8 cellular contexts compared by ENCODE assay signal in genomic region chr3:29335438-29335837, GRCh38. TPM values are rescaled to one million over a fixed set of nuclear protein-coding genes. Genes with fewer than 3 reads are reported as not detected.
A peak's percentile ranks its signal among the peaks of the same experiment; 100 is the strongest.
DNase-seq lines count a peak whose midpoint lies in the region; ATAC-seq lines count a peak whose summit lies in the region.

No MANE protein-coding gene starts in this region.

- DNase-seq in G401 (ENCODE audit: low spot score) (peak; percentile 8), NCI-H446 (lab: John Stamatoyannopoulos, UW) (peak; percentile 57 to 84), dedifferentiated amniotic fluid mesenchymal stem cell (ENCODE audit: extremely low spot score) (peak; percentile 99), lung microvascular endothelial cell (ENCODE audit: low read depth in 2 of 2) (peak; percentile 79 to 97), SIG-M5 treated with dmso at 0.1 percent for 504 hours (lab: John Stamatoyannopoulos, UW; ENCODE audit: unreplicated experiment) (no peak)

- H3K4me3 ChIP-seq in urinary bladder (ENCODE audit: low read depth, low read length), result peak overlapping the region; percentile 21

- in situ Hi-C loops in G401 (cut with HindIII; ENCODE audit: low sequenced_read_pairs), result no loop called here

- ATAC-seq in GM18907 (IDR thresholded peaks at IDR 0.05; ENCODE audit: unreplicated experiment) (no peak), HG03097 (IDR thresholded peaks at IDR 0.05; ENCODE audit: low FRiP score, unreplicated experiment) (no peak)

- 4% methylated on average over 6 of the region's 6 CpGs for WGBS in urinary bladder

- peak overlapping the region; percentile 41 for H3K27ac ChIP-seq in urinary bladder (ENCODE audit: low read depth)

- H3K36me3 ChIP-seq in urinary bladder (ENCODE audit: insufficient read depth), result no peaks in the 10 kb centered on the region

- H3K4me1 ChIP-seq in urinary bladder (ENCODE audit: insufficient read depth), result no peaks in the 10 kb centered on the region

RNA-seq across cellular contexts. Expression of gene RBMS3, which starts 54.6 kb away (rescaled TPM):
- 0.20 and 2.3 TPM in 2 replicates for total RNA-seq in G401 (2014; rRNA removed; shearing (Covaris generic))
- total RNA-seq in lung microvascular endothelial cell, result 22.6 and 24.2 TPM in 2 replicates
- total RNA-seq in urinary bladder, result 136 TPM
- polyA plus RNA-seq in urinary bladder, result 10.6 TPM
